25 cellular contexts compared by ENCODE assay signal in genomic region chr17:79955961-79956735, GRCh38.
DNase-seq lines count a peak whose midpoint lies in the region; ATAC-seq and TF ChIP-seq lines count a peak whose summit lies in the region.
"Had no signal": no experiment of that assay in that cellular context is flagged by ENCODE, and none has a peak within 500 bp of the region (broad histone marks: within the 10 kb centered on the region; RNA-seq: fewer than 3 reads in every experiment).

No MANE protein-coding gene starts in this region.

- TF ChIP-seq CTCF in natural killer cell (IDR thresholded peaks at IDR 0.05) (no peak), coronary artery (IDR thresholded peaks at IDR 0.05) (no peak), lower lobe of right lung (IDR thresholded peaks at IDR 0.05) (no peak), upper lobe of right lung (IDR thresholded peaks at IDR 0.05) (no peak), GM13976 (IDR thresholded peaks at IDR 0.05; ENCODE audit: borderline replicate concordance, control extremely low read depth, extremely low read depth, insufficient read depth, missing control alignments) (no peak)
- TF ChIP-seq CTCF in activated CD8-positive, alpha-beta T cell treated with anti-CD3 and anti-CD28 coated beads for 36 hours (IDR thresholded peaks at IDR 0.05): no peak

- H3K9me3 Mint-ChIP-seq in natural killer cell treated with Interleukin-12 subunit alpha and Interleukin-12 subunit beta and Interleukin-15 and Interleukin-18, amount 100 ng/mL, for 72 hours: no peaks in the 10 kb centered on the region
- H3K9me3 Mint-ChIP-seq in natural killer cell: no peaks in the 10 kb centered on the region
- no peaks in the 10 kb centered on the region for H3K9me3 Mint-ChIP-seq in activated CD8-positive, alpha-beta T cell treated with anti-CD3 and anti-CD28 coated beads for 36 hours
- H3K9me3 Mint-ChIP-seq: CD8-positive, alpha-beta memory T cell; central memory CD8-positive, alpha-beta T cell; stimulated activated effector memory CD8-positive, alpha-beta T cell treated with anti-CD3 and anti-CD28 coated beads, Interleukin-12 subunit alpha, Interleukin-12 subunit beta, amount 100 ng/mL, for 72 hours had no signal

- peak in 1 of 2 donors; percentile 43 for ATAC-seq in natural killer cell treated with Interleukin-12 subunit alpha and Interleukin-12 subunit beta and Interleukin-15 and Interleukin-18, amount 100 ng/mL, for 72 hours
- ATAC-seq in natural killer cell (no peak), lower lobe of right lung (no peak), upper lobe of right lung (no peak)
- ATAC-seq in activated CD8-positive, alpha-beta T cell treated with anti-CD3 and anti-CD28 coated beads for 36 hours: no peak
- ATAC-seq: gastrocnemius medialis; K562; psoas muscle; stimulated activated effector memory CD8-positive, alpha-beta T cell treated with anti-CD3 and anti-CD28 coated beads, Interleukin-12 subunit alpha, Interleukin-12 subunit beta, amount 100 ng/mL, for 72 hours had no signal

- no peak overlapping the region for H3K27ac Mint-ChIP-seq in natural killer cell treated with Interleukin-12 subunit alpha and Interleukin-12 subunit beta and Interleukin-15 and Interleukin-18, amount 100 ng/mL, for 72 hours
- H3K27ac Mint-ChIP-seq in natural killer cell: no peak overlapping the region
- H3K27ac Mint-ChIP-seq in activated CD8-positive, alpha-beta T cell treated with anti-CD3 and anti-CD28 coated beads for 36 hours: no peak overlapping the region
- H3K27ac Mint-ChIP-seq: stimulated activated effector memory CD8-positive, alpha-beta T cell treated with anti-CD3 and anti-CD28 coated beads, Interleukin-12 subunit alpha, Interleukin-12 subunit beta, amount 100 ng/mL, for 72 hours had no signal

- H3K9me3 ChIP-seq in lower lobe of right lung (no peaks in the 10 kb centered on the region), upper lobe of right lung (no peaks in the 10 kb centered on the region)
- H3K9me3 ChIP-seq: gastrocnemius medialis, psoas muscle, upper lobe of left lung had no signal

- no peak overlapping the region for H3K4me3 Mint-ChIP-seq in natural killer cell treated with Interleukin-12 subunit alpha and Interleukin-12 subunit beta and Interleukin-15 and Interleukin-18, amount 100 ng/mL, for 72 hours
- H3K4me3 Mint-ChIP-seq in natural killer cell: no peak overlapping the region
- H3K4me3 Mint-ChIP-seq in activated CD8-positive, alpha-beta T cell treated with anti-CD3 and anti-CD28 coated beads for 36 hours: no peak overlapping the region
- H3K4me3 Mint-ChIP-seq: CD8-positive, alpha-beta memory T cell; central memory CD8-positive, alpha-beta T cell; stimulated activated effector memory CD8-positive, alpha-beta T cell treated with anti-CD3 and anti-CD28 coated beads, Interleukin-12 subunit alpha, Interleukin-12 subunit beta, amount 100 ng/mL, for 72 hours had no signal

- POLR2A ChIA-PET in activated CD8-positive, alpha-beta T cell treated with anti-CD3 and anti-CD28 coated beads for 36 hours (lab: Charles Lee): no interaction called here

- CTCF ChIA-PET in activated CD8-positive, alpha-beta T cell treated with anti-CD3 and anti-CD28 coated beads for 36 hours (lab: Charles Lee): interaction anchor here (1.6 kb wide), 1 partner anchor 19 kb away, joined by 4 read pairs; no protein-coding TSS in a partner anchor

- H3K27ac ChIP-seq in coronary artery (no peak overlapping the region), lower lobe of right lung (no peak overlapping the region), upper lobe of right lung (no peak overlapping the region)
- H3K27ac ChIP-seq: gastrocnemius medialis, hepatocyte, psoas muscle, upper lobe of left lung had no signal

- H3K27me3 ChIP-seq in lower lobe of right lung (ENCODE audit: low read depth) (no peaks in the 10 kb centered on the region), upper lobe of right lung (no peaks in the 10 kb centered on the region)
- H3K27me3 ChIP-seq: gastrocnemius medialis, hepatocyte, upper lobe of left lung had no signal

- no peak overlapping the region for H3K4me3 ChIP-seq in coronary artery
- H3K4me3 ChIP-seq in lower lobe of right lung: no peak overlapping the region
- no peak overlapping the region for H3K4me3 ChIP-seq in upper lobe of right lung
- H3K4me3 ChIP-seq: gastrocnemius medialis, hepatocyte, K562, psoas muscle, upper lobe of left lung had no signal

- no peaks in the 10 kb centered on the region for H3K36me3 ChIP-seq in lower lobe of right lung
- no peaks in the 10 kb centered on the region for H3K36me3 ChIP-seq in upper lobe of right lung
- H3K36me3 ChIP-seq: gastrocnemius medialis, upper lobe of left lung had no signal

- no peaks in the 10 kb centered on the region for H3K36me3 Mint-ChIP-seq in natural killer cell treated with Interleukin-12 subunit alpha and Interleukin-12 subunit beta and Interleukin-15 and Interleukin-18, amount 100 ng/mL, for 72 hours
- H3K36me3 Mint-ChIP-seq in natural killer cell: no peaks in the 10 kb centered on the region
- H3K36me3 Mint-ChIP-seq in activated CD8-positive, alpha-beta T cell treated with anti-CD3 and anti-CD28 coated beads for 36 hours (ENCODE audit: low read depth): no peaks in the 10 kb centered on the region
- H3K36me3 Mint-ChIP-seq: CD8-positive, alpha-beta memory T cell; stimulated activated effector memory CD8-positive, alpha-beta T cell treated with anti-CD3 and anti-CD28 coated beads, Interleukin-12 subunit alpha, Interleukin-12 subunit beta, amount 100 ng/mL, for 72 hours had no signal

- intact Hi-C loops in natural killer cell (cut with micrococcal nuclease): no loop called here
- intact Hi-C loops in lower lobe of right lung (cut with DNase I): no loop called here
- intact Hi-C loops in upper lobe of right lung (cut with DNase I): no loop called here
- intact Hi-C loops in activated CD8-positive, alpha-beta T cell treated with anti-CD3 and anti-CD28 coated beads for 36 hours (cut with micrococcal nuclease): no loop called here

- peaks cover 0 to 3% of the 10 kb centered on the region in 2 donors for H3K4me1 Mint-ChIP-seq in natural killer cell treated with Interleukin-12 subunit alpha and Interleukin-12 subunit beta and Interleukin-15 and Interleukin-18, amount 100 ng/mL, for 72 hours (ENCODE audit: low read depth in 2 of 2)
- H3K4me1 Mint-ChIP-seq in natural killer cell: no peaks in the 10 kb centered on the region
- peaks cover 10% of the 10 kb centered on the region for H3K4me1 Mint-ChIP-seq in activated CD8-positive, alpha-beta T cell treated with anti-CD3 and anti-CD28 coated beads for 36 hours (ENCODE audit: low read depth)
- H3K4me1 Mint-ChIP-seq: central memory CD8-positive, alpha-beta T cell had no signal

- peak; percentile 16 for DNase-seq in natural killer cell treated with Interleukin-12 subunit alpha and Interleukin-12 subunit beta and Interleukin-15 and Interleukin-18, amount 100 ng/mL, for 72 hours (ENCODE audit: low spot score)
- DNase-seq in natural killer cell (no peak), coronary artery (ENCODE audit: low spot score) (peak; percentile 41), lower lobe of right lung (peak; percentile 36), upper lobe of right lung (peak; percentile 56), GM13976 (ENCODE audit: low spot score) (no peak), SW 1271 (lab: John Stamatoyannopoulos, UW) (no peak)
- DNase-seq in activated CD8-positive, alpha-beta T cell treated with anti-CD3 and anti-CD28 coated beads for 36 hours: no peak
- DNase-seq: activated CD4-positive, alpha-beta T cell treated with anti-CD3 and anti-CD28 coated beads for 4 hours; gastrocnemius medialis; GOT3; NCI-H1048; NCI-H1694; NCI-H446; NCI-H748 treated with DMSO at 0.1 percent for 48 hours; stimulated activated CD4-positive, alpha-beta T cell treated with anti-CD3 and anti-CD28 coated beads, Interleukin-15, amount 100 ng/mL, for 24 hours; substantia nigra; T-helper 2 cell had no signal

- in situ Hi-C loops in GM13976 (cut with MboI; ENCODE audit: low sequenced_read_pairs, unreplicated experiment): no loop called here

- H3K4me1 ChIP-seq in lower lobe of right lung (peaks cover 13% of the 10 kb centered on the region), upper lobe of right lung (peaks cover 14% of the 10 kb centered on the region)
- H3K4me1 ChIP-seq: gastrocnemius medialis, psoas muscle had no signal

- peaks cover 9 to 19% of the 10 kb centered on the region in 2 donors for H3K27me3 Mint-ChIP-seq in natural killer cell treated with Interleukin-12 subunit alpha and Interleukin-12 subunit beta and Interleukin-15 and Interleukin-18, amount 100 ng/mL, for 72 hours
- peaks cover 0 to 14% of the 10 kb centered on the region in 2 donors for H3K27me3 Mint-ChIP-seq in natural killer cell (ENCODE audit: low read depth in 2 of 2)
- no peaks in the 10 kb centered on the region for H3K27me3 Mint-ChIP-seq in activated CD8-positive, alpha-beta T cell treated with anti-CD3 and anti-CD28 coated beads for 36 hours

Comparison
In these comparisons a context has a peak if more than half of its experiments do, and no peak if none do; other contexts are left out.
1. DNase-seq: peak in natural killer cell treated with Interleukin-12 subunit alpha and Interleukin-12 subunit beta and Interleukin-15 and Interleukin-18, amount 100 ng/mL, for 72 hours (single experiment), coronary artery (single experiment), lower lobe of right lung (single experiment) and upper lobe of right lung (single experiment); none in natural killer cell (single experiment), GM13976 (single experiment), SW 1271 (0 of 2) and activated CD8-positive, alpha-beta T cell treated with anti-CD3 and anti-CD28 coated beads for 36 hours (single experiment).